ENCODE assay signal across 2 cellular contexts in the genomic region with DNA sequence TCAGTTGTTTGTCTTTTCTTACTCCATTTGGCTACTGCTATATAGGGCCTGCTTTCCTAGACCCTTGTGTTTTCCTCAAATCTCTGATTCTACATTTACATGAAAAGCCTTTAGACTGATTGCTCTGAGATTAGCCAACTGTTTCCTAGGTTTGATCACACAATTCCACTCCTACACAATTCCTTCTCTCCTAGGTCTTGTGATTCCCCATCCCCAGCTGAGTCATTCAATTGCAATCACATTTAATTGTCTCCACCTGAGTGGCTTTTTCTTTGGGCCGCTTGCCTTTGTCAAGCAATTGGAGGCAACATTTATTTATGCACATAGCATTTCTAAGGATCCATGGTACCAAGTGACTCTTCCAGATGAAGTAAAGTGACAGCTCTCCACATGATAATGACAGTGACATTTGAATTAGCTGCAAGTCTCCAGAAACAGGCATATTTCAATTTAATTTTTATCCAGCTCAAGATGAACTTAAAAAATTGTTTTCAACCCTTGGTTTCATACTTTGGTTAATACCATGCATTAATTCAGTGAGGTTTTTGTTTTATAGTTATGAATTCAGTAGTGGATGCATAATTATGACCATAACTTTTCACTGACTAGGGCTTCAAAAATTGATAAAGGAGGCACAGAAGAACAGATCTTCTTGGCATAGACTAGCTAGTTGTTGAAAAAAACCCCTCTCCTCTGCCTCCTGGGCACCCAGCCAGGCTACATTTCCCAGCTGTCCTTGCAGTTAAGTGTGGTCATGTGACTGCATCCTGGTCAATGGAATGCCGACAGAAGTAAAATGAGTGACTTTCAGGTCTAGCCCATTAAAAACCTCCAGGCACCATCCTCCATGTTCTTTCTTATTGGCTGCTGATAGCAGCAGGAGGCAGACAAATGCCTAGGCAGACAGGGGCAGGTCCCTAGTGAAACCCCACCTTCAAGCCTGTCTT.
TF ChIP-seq lines count a peak whose summit lies in the region.

No MANE protein-coding gene starts in this region.

TF ChIP-seq in H1, 55 proteins besides CTCF, POLR2A, EP300 and RAD21 (continues in another document):
- TF ChIP-seq JUND (IDR thresholded peaks at IDR 0.05; ENCODE audit: low read length) (peak; percentile 60), BCL11A (IDR thresholded peaks at IDR 0.05; ENCODE audit: low read depth in 2 of 2, low read length in 2 of 2) (peak in 1 of 2 experiments; percentile 6), SP4 (IDR thresholded peaks at IDR 0.05; ENCODE audit: low read length) (no peak), EZH2 (IDR thresholded peaks at IDR 0.05; ENCODE audit: low read depth, low read length, severe bottlenecking) (no peak), CBX8 (IDR thresholded peaks at IDR 0.05; ENCODE audit: borderline replicate concordance, low read depth, low read length) (no peak), ASH2L (IDR thresholded peaks at IDR 0.05; ENCODE audit: low read length) (no peak), RBBP5 (IDR thresholded peaks at IDR 0.05; ENCODE audit: borderline replicate concordance, low read depth, low read length) (no peak), RNF2 (IDR thresholded peaks at IDR 0.05; ENCODE audit: borderline replicate concordance, low read depth, low read length, missing control alignments, poor library complexity, severe bottlenecking) (no peak), NANOG (IDR thresholded peaks at IDR 0.05; ENCODE audit: insufficient read depth, low read depth, low read length, poor library complexity, severe bottlenecking) (peak; percentile 87), SP1 (IDR thresholded peaks at IDR 0.05; ENCODE audit: low read depth, low read length) (0 out of 2 replicates have a peak, but pooled peaks have one; percentile 48), KDM5A (IDR thresholded peaks at IDR 0.05; ENCODE audit: low read length) (no peak), BRCA1 (IDR thresholded peaks at IDR 0.05; ENCODE audit: low read depth, low read length) (no peak), RFX5 (IDR thresholded peaks at IDR 0.05; ENCODE audit: borderline replicate concordance, low read depth, low read length) (no peak), MAFK (IDR thresholded peaks at IDR 0.05; ENCODE audit: low read depth, low read length) (0 out of 2 replicates have a peak, but pooled peaks have one; percentile 29), SIN3A (conservative IDR thresholded peaks at IDR 0.05 in 1 of 2, IDR thresholded peaks at IDR 0.05 in 1 of 2; ENCODE audit: low read depth in 1 of 2, low read length in 2 of 2) (peak; percentile 89 to 95)
- TF ChIP-seq, protein P1, sequence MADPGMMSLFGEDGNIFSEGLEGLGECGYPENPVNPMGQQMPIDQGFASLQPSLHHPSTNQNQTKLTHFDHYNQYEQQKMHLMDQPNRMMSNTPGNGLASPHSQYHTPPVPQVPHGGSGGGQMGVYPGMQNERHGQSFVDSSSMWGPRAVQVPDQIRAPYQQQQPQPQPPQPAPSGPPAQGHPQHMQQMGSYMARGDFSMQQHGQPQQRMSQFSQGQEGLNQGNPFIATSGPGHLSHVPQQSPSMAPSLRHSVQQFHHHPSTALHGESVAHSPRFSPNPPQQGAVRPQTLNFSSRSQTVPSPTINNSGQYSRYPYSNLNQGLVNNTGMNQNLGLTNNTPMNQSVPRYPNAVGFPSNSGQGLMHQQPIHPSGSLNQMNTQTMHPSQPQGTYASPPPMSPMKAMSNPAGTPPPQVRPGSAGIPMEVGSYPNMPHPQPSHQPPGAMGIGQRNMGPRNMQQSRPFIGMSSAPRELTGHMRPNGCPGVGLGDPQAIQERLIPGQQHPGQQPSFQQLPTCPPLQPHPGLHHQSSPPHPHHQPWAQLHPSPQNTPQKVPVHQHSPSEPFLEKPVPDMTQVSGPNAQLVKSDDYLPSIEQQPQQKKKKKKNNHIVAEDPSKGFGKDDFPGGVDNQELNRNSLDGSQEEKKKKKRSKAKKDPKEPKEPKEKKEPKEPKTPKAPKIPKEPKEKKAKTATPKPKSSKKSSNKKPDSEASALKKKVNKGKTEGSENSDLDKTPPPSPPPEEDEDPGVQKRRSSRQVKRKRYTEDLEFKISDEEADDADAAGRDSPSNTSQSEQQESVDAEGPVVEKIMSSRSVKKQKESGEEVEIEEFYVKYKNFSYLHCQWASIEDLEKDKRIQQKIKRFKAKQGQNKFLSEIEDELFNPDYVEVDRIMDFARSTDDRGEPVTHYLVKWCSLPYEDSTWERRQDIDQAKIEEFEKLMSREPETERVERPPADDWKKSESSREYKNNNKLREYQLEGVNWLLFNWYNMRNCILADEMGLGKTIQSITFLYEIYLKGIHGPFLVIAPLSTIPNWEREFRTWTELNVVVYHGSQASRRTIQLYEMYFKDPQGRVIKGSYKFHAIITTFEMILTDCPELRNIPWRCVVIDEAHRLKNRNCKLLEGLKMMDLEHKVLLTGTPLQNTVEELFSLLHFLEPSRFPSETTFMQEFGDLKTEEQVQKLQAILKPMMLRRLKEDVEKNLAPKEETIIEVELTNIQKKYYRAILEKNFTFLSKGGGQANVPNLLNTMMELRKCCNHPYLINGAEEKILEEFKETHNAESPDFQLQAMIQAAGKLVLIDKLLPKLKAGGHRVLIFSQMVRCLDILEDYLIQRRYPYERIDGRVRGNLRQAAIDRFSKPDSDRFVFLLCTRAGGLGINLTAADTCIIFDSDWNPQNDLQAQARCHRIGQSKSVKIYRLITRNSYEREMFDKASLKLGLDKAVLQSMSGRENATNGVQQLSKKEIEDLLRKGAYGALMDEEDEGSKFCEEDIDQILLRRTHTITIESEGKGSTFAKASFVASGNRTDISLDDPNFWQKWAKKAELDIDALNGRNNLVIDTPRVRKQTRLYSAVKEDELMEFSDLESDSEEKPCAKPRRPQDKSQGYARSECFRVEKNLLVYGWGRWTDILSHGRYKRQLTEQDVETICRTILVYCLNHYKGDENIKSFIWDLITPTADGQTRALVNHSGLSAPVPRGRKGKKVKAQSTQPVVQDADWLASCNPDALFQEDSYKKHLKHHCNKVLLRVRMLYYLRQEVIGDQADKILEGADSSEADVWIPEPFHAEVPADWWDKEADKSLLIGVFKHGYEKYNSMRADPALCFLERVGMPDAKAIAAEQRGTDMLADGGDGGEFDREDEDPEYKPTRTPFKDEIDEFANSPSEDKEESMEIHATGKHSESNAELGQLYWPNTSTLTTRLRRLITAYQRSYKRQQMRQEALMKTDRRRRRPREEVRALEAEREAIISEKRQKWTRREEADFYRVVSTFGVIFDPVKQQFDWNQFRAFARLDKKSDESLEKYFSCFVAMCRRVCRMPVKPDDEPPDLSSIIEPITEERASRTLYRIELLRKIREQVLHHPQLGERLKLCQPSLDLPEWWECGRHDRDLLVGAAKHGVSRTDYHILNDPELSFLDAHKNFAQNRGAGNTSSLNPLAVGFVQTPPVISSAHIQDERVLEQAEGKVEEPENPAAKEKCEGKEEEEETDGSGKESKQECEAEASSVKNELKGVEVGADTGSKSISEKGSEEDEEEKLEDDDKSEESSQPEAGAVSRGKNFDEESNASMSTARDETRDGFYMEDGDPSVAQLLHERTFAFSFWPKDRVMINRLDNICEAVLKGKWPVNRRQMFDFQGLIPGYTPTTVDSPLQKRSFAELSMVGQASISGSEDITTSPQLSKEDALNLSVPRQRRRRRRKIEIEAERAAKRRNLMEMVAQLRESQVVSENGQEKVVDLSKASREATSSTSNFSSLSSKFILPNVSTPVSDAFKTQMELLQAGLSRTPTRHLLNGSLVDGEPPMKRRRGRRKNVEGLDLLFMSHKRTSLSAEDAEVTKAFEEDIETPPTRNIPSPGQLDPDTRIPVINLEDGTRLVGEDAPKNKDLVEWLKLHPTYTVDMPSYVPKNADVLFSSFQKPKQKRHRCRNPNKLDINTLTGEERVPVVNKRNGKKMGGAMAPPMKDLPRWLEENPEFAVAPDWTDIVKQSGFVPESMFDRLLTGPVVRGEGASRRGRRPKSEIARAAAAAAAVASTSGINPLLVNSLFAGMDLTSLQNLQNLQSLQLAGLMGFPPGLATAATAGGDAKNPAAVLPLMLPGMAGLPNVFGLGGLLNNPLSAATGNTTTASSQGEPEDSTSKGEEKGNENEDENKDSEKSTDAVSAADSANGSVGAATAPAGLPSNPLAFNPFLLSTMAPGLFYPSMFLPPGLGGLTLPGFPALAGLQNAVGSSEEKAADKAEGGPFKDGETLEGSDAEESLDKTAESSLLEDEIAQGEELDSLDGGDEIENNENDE (IDR thresholded peaks at IDR 0.05; ENCODE audit: insufficient replicate concordance, low read length): no peak

TF ChIP-seq in neural cell, 6 proteins besides CTCF, POLR2A, EP300 and RAD21:
- TF ChIP-seq SMC3 (conservative IDR thresholded peaks at IDR 0.05; ENCODE audit: poor library complexity): no peak
- TF ChIP-seq, protein P2, sequence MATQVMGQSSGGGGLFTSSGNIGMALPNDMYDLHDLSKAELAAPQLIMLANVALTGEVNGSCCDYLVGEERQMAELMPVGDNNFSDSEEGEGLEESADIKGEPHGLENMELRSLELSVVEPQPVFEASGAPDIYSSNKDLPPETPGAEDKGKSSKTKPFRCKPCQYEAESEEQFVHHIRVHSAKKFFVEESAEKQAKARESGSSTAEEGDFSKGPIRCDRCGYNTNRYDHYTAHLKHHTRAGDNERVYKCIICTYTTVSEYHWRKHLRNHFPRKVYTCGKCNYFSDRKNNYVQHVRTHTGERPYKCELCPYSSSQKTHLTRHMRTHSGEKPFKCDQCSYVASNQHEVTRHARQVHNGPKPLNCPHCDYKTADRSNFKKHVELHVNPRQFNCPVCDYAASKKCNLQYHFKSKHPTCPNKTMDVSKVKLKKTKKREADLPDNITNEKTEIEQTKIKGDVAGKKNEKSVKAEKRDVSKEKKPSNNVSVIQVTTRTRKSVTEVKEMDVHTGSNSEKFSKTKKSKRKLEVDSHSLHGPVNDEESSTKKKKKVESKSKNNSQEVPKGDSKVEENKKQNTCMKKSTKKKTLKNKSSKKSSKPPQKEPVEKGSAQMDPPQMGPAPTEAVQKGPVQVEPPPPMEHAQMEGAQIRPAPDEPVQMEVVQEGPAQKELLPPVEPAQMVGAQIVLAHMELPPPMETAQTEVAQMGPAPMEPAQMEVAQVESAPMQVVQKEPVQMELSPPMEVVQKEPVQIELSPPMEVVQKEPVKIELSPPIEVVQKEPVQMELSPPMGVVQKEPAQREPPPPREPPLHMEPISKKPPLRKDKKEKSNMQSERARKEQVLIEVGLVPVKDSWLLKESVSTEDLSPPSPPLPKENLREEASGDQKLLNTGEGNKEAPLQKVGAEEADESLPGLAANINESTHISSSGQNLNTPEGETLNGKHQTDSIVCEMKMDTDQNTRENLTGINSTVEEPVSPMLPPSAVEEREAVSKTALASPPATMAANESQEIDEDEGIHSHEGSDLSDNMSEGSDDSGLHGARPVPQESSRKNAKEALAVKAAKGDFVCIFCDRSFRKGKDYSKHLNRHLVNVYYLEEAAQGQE (IDR thresholded peaks at IDR 0.05; ENCODE audit: borderline replicate concordance): peak; percentile 88
- TF ChIP-seq POLR2AphosphoS5 (IDR thresholded peaks at IDR 0.05): peak; percentile 54
- TF ChIP-seq EZH2 (IDR thresholded peaks at IDR 0.05; ENCODE audit: borderline replicate concordance, insufficient read depth, low read length, poor library complexity, severe bottlenecking): no peak
TF ChIP-seq in neural cell: peak in this region for 2.
